ENCODE assay signal across 1 cellular context in the genomic region with DNA sequence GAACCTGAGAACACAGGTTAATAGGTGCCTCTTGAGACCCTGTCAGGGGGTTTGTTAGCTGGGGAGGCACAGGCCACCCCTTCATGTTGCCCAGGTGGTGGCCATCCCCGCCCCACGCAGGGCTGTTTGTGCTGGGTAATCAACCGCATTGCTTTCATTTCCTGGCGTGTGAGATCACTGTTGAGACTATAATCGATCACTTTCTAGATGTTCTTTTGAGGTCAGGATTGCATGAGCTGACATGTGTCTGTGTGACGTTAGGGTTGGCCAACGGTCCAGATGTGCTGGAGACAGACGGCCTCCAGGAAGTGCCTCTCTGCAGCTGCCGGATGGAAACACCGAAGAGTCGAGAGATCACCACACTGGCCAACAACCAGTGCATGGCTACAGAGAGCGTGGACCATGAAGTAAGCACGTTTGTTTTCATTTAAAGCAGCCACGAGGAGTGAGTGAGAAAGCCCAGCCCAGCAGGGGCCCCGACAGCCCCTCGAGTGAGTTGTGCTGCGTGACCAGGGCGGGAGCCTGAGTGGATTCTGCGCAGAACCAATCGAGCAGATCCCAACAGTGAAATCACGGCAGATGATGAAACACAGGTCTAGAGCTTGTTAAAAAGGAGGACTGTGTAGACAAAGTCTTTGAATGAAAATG.
TF ChIP-seq lines count a peak whose summit lies in the region.

No MANE protein-coding gene starts in this region.

TF ChIP-seq in GM12878, 131 proteins besides CTCF, POLR2A, EP300 and RAD21 (continued from another document and continues in another):
- TF ChIP-seq, protein P1, sequence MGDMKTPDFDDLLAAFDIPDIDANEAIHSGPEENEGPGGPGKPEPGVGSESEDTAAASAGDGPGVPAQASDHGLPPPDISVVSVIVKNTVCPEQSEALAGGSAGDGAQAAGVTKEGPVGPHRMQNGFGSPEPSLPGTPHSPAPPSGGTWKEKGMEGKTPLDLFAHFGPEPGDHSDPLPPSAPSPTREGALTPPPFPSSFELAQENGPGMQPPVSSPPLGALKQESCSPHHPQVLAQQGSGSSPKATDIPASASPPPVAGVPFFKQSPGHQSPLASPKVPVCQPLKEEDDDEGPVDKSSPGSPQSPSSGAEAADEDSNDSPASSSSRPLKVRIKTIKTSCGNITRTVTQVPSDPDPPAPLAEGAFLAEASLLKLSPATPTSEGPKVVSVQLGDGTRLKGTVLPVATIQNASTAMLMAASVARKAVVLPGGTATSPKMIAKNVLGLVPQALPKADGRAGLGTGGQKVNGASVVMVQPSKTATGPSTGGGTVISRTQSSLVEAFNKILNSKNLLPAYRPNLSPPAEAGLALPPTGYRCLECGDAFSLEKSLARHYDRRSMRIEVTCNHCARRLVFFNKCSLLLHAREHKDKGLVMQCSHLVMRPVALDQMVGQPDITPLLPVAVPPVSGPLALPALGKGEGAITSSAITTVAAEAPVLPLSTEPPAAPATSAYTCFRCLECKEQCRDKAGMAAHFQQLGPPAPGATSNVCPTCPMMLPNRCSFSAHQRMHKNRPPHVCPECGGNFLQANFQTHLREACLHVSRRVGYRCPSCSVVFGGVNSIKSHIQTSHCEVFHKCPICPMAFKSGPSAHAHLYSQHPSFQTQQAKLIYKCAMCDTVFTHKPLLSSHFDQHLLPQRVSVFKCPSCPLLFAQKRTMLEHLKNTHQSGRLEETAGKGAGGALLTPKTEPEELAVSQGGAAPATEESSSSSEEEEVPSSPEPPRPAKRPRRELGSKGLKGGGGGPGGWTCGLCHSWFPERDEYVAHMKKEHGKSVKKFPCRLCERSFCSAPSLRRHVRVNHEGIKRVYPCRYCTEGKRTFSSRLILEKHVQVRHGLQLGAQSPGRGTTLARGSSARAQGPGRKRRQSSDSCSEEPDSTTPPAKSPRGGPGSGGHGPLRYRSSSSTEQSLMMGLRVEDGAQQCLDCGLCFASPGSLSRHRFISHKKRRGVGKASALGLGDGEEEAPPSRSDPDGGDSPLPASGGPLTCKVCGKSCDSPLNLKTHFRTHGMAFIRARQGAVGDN (IDR thresholded peaks at IDR 0.05): peak; percentile 98
- TF ChIP-seq SREBF2 (IDR thresholded peaks at IDR 0.05; ENCODE audit: low read length): no peak
- TF ChIP-seq, protein P2, sequence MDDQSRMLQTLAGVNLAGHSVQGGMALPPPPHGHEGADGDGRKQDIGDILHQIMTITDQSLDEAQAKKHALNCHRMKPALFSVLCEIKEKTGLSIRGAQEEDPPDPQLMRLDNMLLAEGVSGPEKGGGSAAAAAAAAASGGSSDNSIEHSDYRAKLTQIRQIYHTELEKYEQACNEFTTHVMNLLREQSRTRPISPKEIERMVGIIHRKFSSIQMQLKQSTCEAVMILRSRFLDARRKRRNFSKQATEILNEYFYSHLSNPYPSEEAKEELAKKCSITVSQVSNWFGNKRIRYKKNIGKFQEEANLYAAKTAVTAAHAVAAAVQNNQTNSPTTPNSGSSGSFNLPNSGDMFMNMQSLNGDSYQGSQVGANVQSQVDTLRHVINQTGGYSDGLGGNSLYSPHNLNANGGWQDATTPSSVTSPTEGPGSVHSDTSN (IDR thresholded peaks at IDR 0.05; ENCODE audit: insufficient replicate concordance, low read depth, low read length): peak; percentile 78
- no peak for TF ChIP-seq BMI1 (IDR thresholded peaks at IDR 0.05; ENCODE audit: borderline replicate concordance)
- TF ChIP-seq RBBP5 (conservative IDR thresholded peaks at IDR 0.05): no peak
- TF ChIP-seq ELK1 (IDR thresholded peaks at IDR 0.05; ENCODE audit: low read depth, low read length): 0 out of 2 replicates have a peak, but pooled peaks have one; percentile 23
- TF ChIP-seq SMARCA5 (IDR thresholded peaks at IDR 0.05): peak; percentile 75; the same call in 1 of the 2 replicates
- TF ChIP-seq CBFB (IDR thresholded peaks at IDR 0.05; ENCODE audit: low read depth): peak; percentile 65; the same call in 1 of the 2 replicates
- no peak for TF ChIP-seq NR2C2 (IDR thresholded peaks at IDR 0.05; ENCODE audit: borderline replicate concordance, control insufficient read depth, insufficient read length, low read depth)
- peak; percentile 68 to 81; a peak in 3 of 4 replicates for TF ChIP-seq BHLHE40 (IDR thresholded peaks at IDR 0.05; ENCODE audit: borderline replicate concordance in 1 of 2, low read depth in 2 of 2, low read length in 1 of 2)
- TF ChIP-seq SMAD1 (IDR thresholded peaks at IDR 0.05; ENCODE audit: low read depth, partially characterized antibody): no peak
- peak; percentile 27; the same call in 1 of the 2 replicates for TF ChIP-seq YY1 (IDR thresholded peaks at IDR 0.05; ENCODE audit: low read depth, low read length)
- no peak for TF ChIP-seq TCF7 (IDR thresholded peaks at IDR 0.05; ENCODE audit: borderline replicate concordance)
- TF ChIP-seq, protein P3, sequence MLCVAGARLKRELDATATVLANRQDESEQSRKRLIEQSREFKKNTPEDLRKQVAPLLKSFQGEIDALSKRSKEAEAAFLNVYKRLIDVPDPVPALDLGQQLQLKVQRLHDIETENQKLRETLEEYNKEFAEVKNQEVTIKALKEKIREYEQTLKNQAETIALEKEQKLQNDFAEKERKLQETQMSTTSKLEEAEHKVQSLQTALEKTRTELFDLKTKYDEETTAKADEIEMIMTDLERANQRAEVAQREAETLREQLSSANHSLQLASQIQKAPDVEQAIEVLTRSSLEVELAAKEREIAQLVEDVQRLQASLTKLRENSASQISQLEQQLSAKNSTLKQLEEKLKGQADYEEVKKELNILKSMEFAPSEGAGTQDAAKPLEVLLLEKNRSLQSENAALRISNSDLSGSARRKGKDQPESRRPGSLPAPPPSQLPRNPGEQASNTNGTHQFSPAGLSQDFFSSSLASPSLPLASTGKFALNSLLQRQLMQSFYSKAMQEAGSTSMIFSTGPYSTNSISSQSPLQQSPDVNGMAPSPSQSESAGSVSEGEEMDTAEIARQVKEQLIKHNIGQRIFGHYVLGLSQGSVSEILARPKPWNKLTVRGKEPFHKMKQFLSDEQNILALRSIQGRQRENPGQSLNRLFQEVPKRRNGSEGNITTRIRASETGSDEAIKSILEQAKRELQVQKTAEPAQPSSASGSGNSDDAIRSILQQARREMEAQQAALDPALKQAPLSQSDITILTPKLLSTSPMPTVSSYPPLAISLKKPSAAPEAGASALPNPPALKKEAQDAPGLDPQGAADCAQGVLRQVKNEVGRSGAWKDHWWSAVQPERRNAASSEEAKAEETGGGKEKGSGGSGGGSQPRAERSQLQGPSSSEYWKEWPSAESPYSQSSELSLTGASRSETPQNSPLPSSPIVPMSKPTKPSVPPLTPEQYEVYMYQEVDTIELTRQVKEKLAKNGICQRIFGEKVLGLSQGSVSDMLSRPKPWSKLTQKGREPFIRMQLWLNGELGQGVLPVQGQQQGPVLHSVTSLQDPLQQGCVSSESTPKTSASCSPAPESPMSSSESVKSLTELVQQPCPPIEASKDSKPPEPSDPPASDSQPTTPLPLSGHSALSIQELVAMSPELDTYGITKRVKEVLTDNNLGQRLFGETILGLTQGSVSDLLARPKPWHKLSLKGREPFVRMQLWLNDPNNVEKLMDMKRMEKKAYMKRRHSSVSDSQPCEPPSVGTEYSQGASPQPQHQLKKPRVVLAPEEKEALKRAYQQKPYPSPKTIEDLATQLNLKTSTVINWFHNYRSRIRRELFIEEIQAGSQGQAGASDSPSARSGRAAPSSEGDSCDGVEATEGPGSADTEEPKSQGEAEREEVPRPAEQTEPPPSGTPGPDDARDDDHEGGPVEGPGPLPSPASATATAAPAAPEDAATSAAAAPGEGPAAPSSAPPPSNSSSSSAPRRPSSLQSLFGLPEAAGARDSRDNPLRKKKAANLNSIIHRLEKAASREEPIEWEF (IDR thresholded peaks at IDR 0.05; ENCODE audit: insufficient replicate concordance, low read depth, low read length): peak; percentile 99
- TF ChIP-seq, protein P4, sequence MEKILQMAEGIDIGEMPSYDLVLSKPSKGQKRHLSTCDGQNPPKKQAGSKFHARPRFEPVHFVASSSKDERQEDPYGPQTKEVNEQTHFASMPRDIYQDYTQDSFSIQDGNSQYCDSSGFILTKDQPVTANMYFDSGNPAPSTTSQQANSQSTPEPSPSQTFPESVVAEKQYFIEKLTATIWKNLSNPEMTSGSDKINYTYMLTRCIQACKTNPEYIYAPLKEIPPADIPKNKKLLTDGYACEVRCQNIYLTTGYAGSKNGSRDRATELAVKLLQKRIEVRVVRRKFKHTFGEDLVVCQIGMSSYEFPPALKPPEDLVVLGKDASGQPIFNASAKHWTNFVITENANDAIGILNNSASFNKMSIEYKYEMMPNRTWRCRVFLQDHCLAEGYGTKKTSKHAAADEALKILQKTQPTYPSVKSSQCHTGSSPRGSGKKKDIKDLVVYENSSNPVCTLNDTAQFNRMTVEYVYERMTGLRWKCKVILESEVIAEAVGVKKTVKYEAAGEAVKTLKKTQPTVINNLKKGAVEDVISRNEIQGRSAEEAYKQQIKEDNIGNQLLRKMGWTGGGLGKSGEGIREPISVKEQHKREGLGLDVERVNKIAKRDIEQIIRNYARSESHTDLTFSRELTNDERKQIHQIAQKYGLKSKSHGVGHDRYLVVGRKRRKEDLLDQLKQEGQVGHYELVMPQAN (conservative IDR thresholded peaks at IDR 0.05): no peak
- TF ChIP-seq FOXM1 (IDR thresholded peaks at IDR 0.05; ENCODE audit: low read depth, low read length): peak; percentile 74; the same call in 1 of the 2 replicates
- no peak for TF ChIP-seq ZNF217 (IDR thresholded peaks at IDR 0.05)
- no peak for TF ChIP-seq ESRRA (IDR thresholded peaks at IDR 0.05; ENCODE audit: low read length)
- peak; percentile 85 for TF ChIP-seq CHD2 (IDR thresholded peaks at IDR 0.05; ENCODE audit: borderline replicate concordance, low read depth, low read length)
- 0 out of 2 replicates have a peak, but pooled peaks have one; percentile 14 for TF ChIP-seq SPI1 (IDR thresholded peaks at IDR 0.05; ENCODE audit: borderline replicate concordance, insufficient read depth, low read depth, low read length)
- peak; percentile 60; the same call in 1 of the 2 replicates for TF ChIP-seq DPF2 (IDR thresholded peaks at IDR 0.05)
- TF ChIP-seq RFX5 (IDR thresholded peaks at IDR 0.05; ENCODE audit: low read depth, low read length): no peak
- TF ChIP-seq MXI1 (IDR thresholded peaks at IDR 0.05; ENCODE audit: low read depth, low read length): peak; percentile 36; the same call in 1 of the 2 replicates
- peak; percentile 74; the same call in 1 of the 2 replicates for TF ChIP-seq MTA3 (IDR thresholded peaks at IDR 0.05; ENCODE audit: borderline replicate concordance, low read length)
- no peak for TF ChIP-seq RB1 (IDR thresholded peaks at IDR 0.05; ENCODE audit: borderline replicate concordance)
- 0 out of 2 replicates have a peak, but pooled peaks have one; percentile 15 for TF ChIP-seq TAF1 (IDR thresholded peaks at IDR 0.05; ENCODE audit: borderline replicate concordance, low read depth, low read length)
- TF ChIP-seq, protein P5, sequence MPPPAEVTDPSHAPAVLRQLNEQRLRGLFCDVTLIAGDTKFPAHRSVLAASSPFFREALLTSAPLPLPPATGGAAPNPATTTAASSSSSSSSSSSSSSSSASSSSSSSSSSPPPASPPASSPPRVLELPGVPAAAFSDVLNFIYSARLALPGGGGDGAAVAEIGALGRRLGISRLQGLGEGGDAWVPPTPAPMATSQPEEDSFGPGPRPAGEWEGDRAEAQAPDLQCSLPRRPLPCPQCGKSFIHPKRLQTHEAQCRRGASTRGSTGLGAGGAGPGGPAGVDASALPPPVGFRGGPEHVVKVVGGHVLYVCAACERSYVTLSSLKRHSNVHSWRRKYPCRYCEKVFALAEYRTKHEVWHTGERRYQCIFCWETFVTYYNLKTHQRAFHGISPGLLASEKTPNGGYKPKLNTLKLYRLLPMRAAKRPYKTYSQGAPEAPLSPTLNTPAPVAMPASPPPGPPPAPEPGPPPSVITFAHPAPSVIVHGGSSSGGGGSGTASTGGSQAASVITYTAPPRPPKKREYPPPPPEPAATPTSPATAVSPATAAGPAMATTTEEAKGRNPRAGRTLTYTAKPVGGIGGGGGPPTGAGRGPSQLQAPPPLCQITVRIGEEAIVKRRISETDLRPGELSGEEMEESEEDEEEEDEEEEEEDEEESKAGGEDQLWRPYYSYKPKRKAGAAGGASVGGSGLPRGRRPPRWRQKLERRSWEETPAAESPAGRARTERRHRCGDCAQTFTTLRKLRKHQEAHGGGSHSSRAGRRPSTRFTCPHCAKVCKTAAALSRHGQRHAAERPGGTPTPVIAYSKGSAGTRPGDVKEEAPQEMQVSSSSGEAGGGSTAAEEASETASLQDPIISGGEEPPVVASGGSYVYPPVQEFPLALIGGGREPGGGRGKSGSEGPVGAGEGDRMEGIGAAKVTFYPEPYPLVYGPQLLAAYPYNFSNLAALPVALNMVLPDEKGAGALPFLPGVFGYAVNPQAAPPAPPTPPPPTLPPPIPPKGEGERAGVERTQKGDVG (CRISPR knock-in tag; IDR thresholded peaks at IDR 0.05): peak; percentile 6; the same call in 1 of the 2 replicates
- peak; percentile 71 for TF ChIP-seq IKZF1 (conservative IDR thresholded peaks at IDR 0.05)
- no peak for TF ChIP-seq ASH2L (IDR thresholded peaks at IDR 0.05; ENCODE audit: borderline replicate concordance, low read depth)
- TF ChIP-seq TBL1XR1 (IDR thresholded peaks at IDR 0.05; ENCODE audit: low read depth, low read length): 0 out of 2 replicates have a peak, but pooled peaks have one; percentile 59
- TF ChIP-seq, protein P6, sequence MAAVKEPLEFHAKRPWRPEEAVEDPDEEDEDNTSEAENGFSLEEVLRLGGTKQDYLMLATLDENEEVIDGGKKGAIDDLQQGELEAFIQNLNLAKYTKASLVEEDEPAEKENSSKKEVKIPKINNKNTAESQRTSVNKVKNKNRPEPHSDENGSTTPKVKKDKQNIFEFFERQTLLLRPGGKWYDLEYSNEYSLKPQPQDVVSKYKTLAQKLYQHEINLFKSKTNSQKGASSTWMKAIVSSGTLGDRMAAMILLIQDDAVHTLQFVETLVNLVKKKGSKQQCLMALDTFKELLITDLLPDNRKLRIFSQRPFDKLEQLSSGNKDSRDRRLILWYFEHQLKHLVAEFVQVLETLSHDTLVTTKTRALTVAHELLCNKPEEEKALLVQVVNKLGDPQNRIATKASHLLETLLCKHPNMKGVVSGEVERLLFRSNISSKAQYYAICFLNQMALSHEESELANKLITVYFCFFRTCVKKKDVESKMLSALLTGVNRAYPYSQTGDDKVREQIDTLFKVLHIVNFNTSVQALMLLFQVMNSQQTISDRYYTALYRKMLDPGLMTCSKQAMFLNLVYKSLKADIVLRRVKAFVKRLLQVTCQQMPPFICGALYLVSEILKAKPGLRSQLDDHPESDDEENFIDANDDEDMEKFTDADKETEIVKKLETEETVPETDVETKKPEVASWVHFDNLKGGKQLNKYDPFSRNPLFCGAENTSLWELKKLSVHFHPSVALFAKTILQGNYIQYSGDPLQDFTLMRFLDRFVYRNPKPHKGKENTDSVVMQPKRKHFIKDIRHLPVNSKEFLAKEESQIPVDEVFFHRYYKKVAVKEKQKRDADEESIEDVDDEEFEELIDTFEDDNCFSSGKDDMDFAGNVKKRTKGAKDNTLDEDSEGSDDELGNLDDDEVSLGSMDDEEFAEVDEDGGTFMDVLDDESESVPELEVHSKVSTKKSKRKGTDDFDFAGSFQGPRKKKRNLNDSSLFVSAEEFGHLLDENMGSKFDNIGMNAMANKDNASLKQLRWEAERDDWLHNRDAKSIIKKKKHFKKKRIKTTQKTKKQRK (IDR thresholded peaks at IDR 0.05; ENCODE audit: low read depth, low read length): no peak
- TF ChIP-seq IRF4 (IDR thresholded peaks at IDR 0.05; ENCODE audit: low read depth, low read length): peak; percentile 47
- TF ChIP-seq MYC (IDR thresholded peaks at IDR 0.05; ENCODE audit: insufficient read depth, insufficient read length, insufficient replicate concordance, low read length, severe bottlenecking): no peak
